Comparison of ENCODE assay signal across 1 cellular context in genomic region chr1:16013220-16013907, GRCh38.
TF ChIP-seq lines count a peak whose summit lies in the region.

No MANE protein-coding gene starts in this region.

TF ChIP-seq in K562, 482 proteins besides CTCF, POLR2A, EP300 and RAD21 (continues in another document):
- TF ChIP-seq AFF4 (CRISPR knock-in tag; IDR thresholded peaks at IDR 0.05) (0 out of 2 replicates have a peak, but pooled peaks have one; percentile 65), ZBTB9 (CRISPR knock-in tag; IDR thresholded peaks at IDR 0.05) (peak; percentile 27; the same call in 1 of the 2 replicates), SAFB2 (IDR thresholded peaks at IDR 0.05; ENCODE audit: borderline replicate concordance, low read depth, low read length, severe bottlenecking) (no peak), GATAD2A (IDR thresholded peaks at IDR 0.05) (peak; percentile 62; the same call in 1 of the 2 replicates), MNT (conservative IDR thresholded peaks at IDR 0.05) (peak in 1 of 2 experiments; percentile 35; a peak in 1 of 4 replicates), HDAC6 (IDR thresholded peaks at IDR 0.05; ENCODE audit: low read depth, low read length) (no peak), XRCC3 (IDR thresholded peaks at IDR 0.05) (no peak), ARID1B (IDR thresholded peaks at IDR 0.05) (peak; percentile 81), HSF4 (CRISPR knock-in tag; IDR thresholded peaks at IDR 0.05; ENCODE audit: borderline replicate concordance) (0 out of 2 replicates have a peak, but pooled peaks have one; percentile 19), CBFB (CRISPR knock-in tag; IDR thresholded peaks at IDR 0.05) (no peak), ARNT (IDR thresholded peaks at IDR 0.05) (0 out of 4 replicates have a peak, but pooled peaks of 1 of the 2 experiments have one; percentile 51), ZNF431 (CRISPR knock-in tag; IDR thresholded peaks at IDR 0.05) (no peak), NFATC3 (IDR thresholded peaks at IDR 0.05) (peak; percentile 98), PTBP1 (IDR thresholded peaks at IDR 0.05; ENCODE audit: low read depth, low read length) (peak; percentile 93; the same call in 1 of the 2 replicates), HMGN3 (IDR thresholded peaks at IDR 0.05; ENCODE audit: borderline replicate concordance, extremely low read depth, insufficient read length, low read depth, low read length) (peak; percentile 83), SMARCA4 (IDR thresholded peaks at IDR 0.05) (peak; percentile 82), ETV6 (IDR thresholded peaks at IDR 0.05; ENCODE audit: borderline replicate concordance in 1 of 2, low read depth in 2 of 2, low read length in 1 of 2) (no peak), ETV6 (CRISPR knock-in tag; IDR thresholded peaks at IDR 0.05; ENCODE audit: borderline replicate concordance) (no peak), MGA (IDR thresholded peaks at IDR 0.05) (no peak), HDAC2 (IDR thresholded peaks at IDR 0.05) (peak; percentile 89), CHCHD3 (CRISPR knock-in tag; IDR thresholded peaks at IDR 0.05) (no peak), TAF9B (IDR thresholded peaks at IDR 0.05; ENCODE audit: partially characterized antibody) (no peak), MAFG (tag; conservative IDR thresholded peaks at IDR 0.05) (no peak), ZNF253 (CRISPR knock-in tag; conservative IDR thresholded peaks at IDR 0.05) (no peak), CUX1 (CRISPR knock-in tag; IDR thresholded peaks at IDR 0.05) (no peak), CHD4 (IDR thresholded peaks at IDR 0.05; ENCODE audit: insufficient read depth, insufficient replicate concordance, low read depth, low read length, poor library complexity, severe bottlenecking) (peak; percentile 61), CBFA2T2 (conservative IDR thresholded peaks at IDR 0.05) (no peak), SMARCA5 (IDR thresholded peaks at IDR 0.05) (peak; percentile 98), ZNF239 (CRISPR knock-in tag; IDR thresholded peaks at IDR 0.05) (no peak), POLR2G (IDR thresholded peaks at IDR 0.05; ENCODE audit: low read depth, low read length) (peak; percentile 77), RBM22 (IDR thresholded peaks at IDR 0.05; ENCODE audit: low read depth, low read length, poor library complexity, severe bottlenecking) (no peak), TFAP4 (CRISPR knock-in tag; IDR thresholded peaks at IDR 0.05; ENCODE audit: borderline replicate concordance) (peak; percentile 87), BACH1 (tag; IDR thresholded peaks at IDR 0.05) (no peak), ESRRB (CRISPR knock-in tag; IDR thresholded peaks at IDR 0.05; ENCODE audit: borderline replicate concordance) (no peak), SRSF7 (optimal IDR thresholded peaks at IDR 0.05; ENCODE audit: low read depth, low read length) (no peak)
